11 cellular contexts compared by ENCODE assay signal in the genomic region with DNA sequence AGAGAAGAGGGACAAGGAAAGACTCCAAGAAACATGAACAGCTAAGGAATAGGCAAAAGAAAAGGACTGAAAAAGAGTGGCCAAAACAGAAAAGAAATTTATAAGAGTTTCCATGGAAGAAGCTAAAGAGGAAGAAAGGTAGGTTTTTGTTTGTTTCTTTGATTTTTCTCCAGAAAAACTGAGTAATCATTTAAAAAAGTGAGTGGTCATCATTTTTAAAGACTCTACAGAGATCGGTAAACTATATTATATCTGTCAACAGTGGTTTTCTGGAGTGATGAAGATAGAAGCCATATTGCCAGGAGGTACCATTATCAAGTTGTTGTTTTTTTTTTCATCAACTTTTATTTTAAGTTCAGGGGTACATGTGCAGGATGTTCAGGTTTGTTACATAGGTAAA.
"Had no signal": no experiment of that assay in that cellular context is flagged by ENCODE, and none has a peak within 500 bp of the region (broad histone marks: within the 10 kb centered on the region; RNA-seq: fewer than 3 reads in every experiment).

No MANE protein-coding gene starts in this region.

- H3K27ac ChIP-seq: GM23248 had no signal

- H2AFZ ChIP-seq: GM23248, GM23338 had no signal

- H3K27ac Mint-ChIP-seq: GM23338, H9, HFFc6 had no signal

- H3K4me1 ChIP-seq: HAP-1 had no signal

- DNase-seq: GM23248, GOT3, H7, H9, HCEC 1CT, HFFc6 had no signal

- H3K4me1 Mint-ChIP-seq: GM23338, H9 had no signal

- H3K4me3 ChIP-seq: GM23248, GM23338, HAP-1 had no signal

- H3K4me3 Mint-ChIP-seq: GM23338, H9, HFFc6 had no signal

- FAIRE-seq: H1, H54 had no signal

- H3K9ac ChIP-seq: GM23248 had no signal

- H3K36me3 ChIP-seq: HAP-1 had no signal

- H3K4me2 ChIP-seq: GM23338 had no signal

- ATAC-seq: GM23338, HCT116 had no signal

- H3K9me3 ChIP-seq: HAP-1 had no signal
